Comparison of ENCODE assay signal across 9 cellular contexts in the genomic region with DNA sequence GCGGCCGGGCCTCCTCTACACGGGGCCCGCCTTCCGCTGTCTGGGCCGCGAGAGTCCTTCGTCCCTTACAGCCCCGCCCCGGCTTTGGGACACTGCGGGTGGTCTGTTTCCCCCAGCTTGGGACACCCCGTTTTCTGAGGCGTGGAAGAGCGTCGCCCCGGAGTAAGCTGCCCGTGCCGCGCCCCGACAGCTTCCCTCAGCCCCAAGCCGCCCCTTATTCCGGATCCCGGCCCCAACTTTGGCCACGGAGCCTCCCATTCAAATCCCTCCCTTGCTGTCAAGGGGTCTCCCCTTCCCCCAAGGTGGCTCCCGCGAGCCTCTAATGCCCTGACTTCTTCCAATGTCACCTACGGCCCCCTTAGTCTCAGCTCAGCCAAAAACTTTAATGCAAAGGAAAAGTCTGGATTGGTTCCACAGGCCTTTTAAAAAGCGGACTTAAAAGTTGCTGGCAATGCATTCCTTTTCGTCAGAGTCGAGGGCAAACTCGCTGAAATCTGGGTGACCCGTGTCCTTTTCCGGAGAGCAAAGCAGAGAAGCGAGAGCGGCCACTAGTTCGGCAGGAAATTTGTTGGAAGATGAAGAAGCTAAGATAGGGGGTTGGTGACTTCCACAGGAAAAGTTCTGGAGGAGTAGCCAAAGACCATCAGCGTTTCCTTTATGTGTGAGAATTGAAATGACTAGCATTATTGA. TPM values are rescaled to one million over a fixed set of nuclear protein-coding genes. Genes with fewer than 3 reads are reported as not detected.
DNase-seq lines count a peak whose midpoint lies in the region; ATAC-seq and TF ChIP-seq lines count a peak whose summit lies in the region.
"Had no signal": no experiment of that assay in that cellular context is flagged by ENCODE, and none has a peak within 500 bp of the region (broad histone marks: within the 10 kb centered on the region; RNA-seq: fewer than 3 reads in every experiment).

No MANE protein-coding gene starts in this region.

- peak; percentile 10 for ATAC-seq in HG03442 (IDR thresholded peaks at IDR 0.05; ENCODE audit: unreplicated experiment)
- ATAC-seq in activated naive CD8-positive, alpha-beta T cell treated with anti-CD3 and anti-CD28 coated beads, Interleukin-2, amount 10 ng/mL, durations not matched to agents 7 days and 5 days (ENCODE audit: low read depth), result peak; percentile 1
- ATAC-seq in GM18517 (IDR thresholded peaks at IDR 0.05; ENCODE audit: unreplicated experiment), result no peak
- ATAC-seq in GM18867 (IDR thresholded peaks at IDR 0.05; ENCODE audit: unreplicated experiment), result no peak

- H3K9me3 ChIP-seq in DOHH2 (ENCODE audit: control insufficient read depth, insufficient read depth, low read length) (no peaks in the 10 kb centered on the region), right atrium auricular region (no peaks in the 10 kb centered on the region)

- POLR2A ChIA-PET in activated naive CD8-positive, alpha-beta T cell treated with anti-CD3 and anti-CD28 coated beads, Interleukin-2, amount 10 ng/mL, durations not matched to agents 7 days and 5 days (lab: Charles Lee), result interaction anchor here (0.6 to 1.2 kb wide), 3 partner anchors 20 to 472 kb away, joined by 4 to 7 read pairs (median 5); partner anchors contain the start of gene EXOSC2

- H3K27me3 ChIP-seq in DOHH2 (ENCODE audit: control insufficient read depth, low read length) (no peaks in the 10 kb centered on the region), right atrium auricular region (no peaks in the 10 kb centered on the region)

- H3K4me1 ChIP-seq in DOHH2 (ENCODE audit: control insufficient read depth, low read length) (peaks cover 30% of the 10 kb centered on the region), right atrium auricular region (peaks cover 0 to 34% of the 10 kb centered on the region in 2 donors)

- H3K4me2 ChIP-seq in DOHH2 (ENCODE audit: low read length), result peak overlapping the region; percentile 91

- no peaks in the 10 kb centered on the region for H3K36me3 Mint-ChIP-seq in activated naive CD8-positive, alpha-beta T cell treated with anti-CD3 and anti-CD28 coated beads, Interleukin-2, amount 10 ng/mL, durations not matched to agents 7 days and 5 days

- no peak for TF ChIP-seq CTCF in DOHH2 (IDR thresholded peaks at IDR 0.05; ENCODE audit: low read depth, low read length, poor library complexity, severe bottlenecking)
- no peak for TF ChIP-seq CTCF in right atrium auricular region (IDR thresholded peaks at IDR 0.05)
- TF ChIP-seq CTCF in retinal pigment epithelial cell (conservative IDR thresholded peaks at IDR 0.05; ENCODE audit: low read depth, low read length), result no peak

- peaks cover 17% of the 10 kb centered on the region for H3F3A ChIP-seq in DOHH2 (ENCODE audit: control insufficient read depth, insufficient read depth)

- H3K4me3 ChIP-seq in DOHH2 (ENCODE audit: low read length) (peak overlapping the region; percentile 96), right atrium auricular region (peak overlapping the region; percentile 95), retinal pigment epithelial cell (ENCODE audit: low read length) (peak overlapping the region; percentile 84)

- H3K4me1 Mint-ChIP-seq in activated naive CD8-positive, alpha-beta T cell treated with anti-CD3 and anti-CD28 coated beads, Interleukin-2, amount 10 ng/mL, durations not matched to agents 7 days and 5 days, result peaks cover 29% of the 10 kb centered on the region

- H3K79me2 ChIP-seq in DOHH2 (ENCODE audit: control insufficient read depth, low read length), result peaks cover 52% of the 10 kb centered on the region

- no peaks in the 10 kb centered on the region for H3K36me3 ChIP-seq in DOHH2 (ENCODE audit: control insufficient read depth, low read length)
- no peaks in the 10 kb centered on the region for H3K36me3 ChIP-seq in right atrium auricular region

- H4K20me1 ChIP-seq in DOHH2 (ENCODE audit: control insufficient read depth, insufficient read depth, low read depth, low read length), result peaks cover 5% of the 10 kb centered on the region; the same call in 1 of the 2 replicates

- H3K27me3 Mint-ChIP-seq in activated naive CD8-positive, alpha-beta T cell treated with anti-CD3 and anti-CD28 coated beads, Interleukin-2, amount 10 ng/mL, durations not matched to agents 7 days and 5 days, result peaks cover 2% of the 10 kb centered on the region

- H3K27ac Mint-ChIP-seq in activated naive CD8-positive, alpha-beta T cell treated with anti-CD3 and anti-CD28 coated beads, Interleukin-2, amount 10 ng/mL, durations not matched to agents 7 days and 5 days, result peak overlapping the region; percentile 94

- no peaks in the 10 kb centered on the region for H3K9me3 Mint-ChIP-seq in activated naive CD8-positive, alpha-beta T cell treated with anti-CD3 and anti-CD28 coated beads, Interleukin-2, amount 10 ng/mL, durations not matched to agents 7 days and 5 days

- no peak for DNase-seq in activated naive CD8-positive, alpha-beta T cell treated with anti-CD3 and anti-CD28 coated beads, Interleukin-2, amount 10 ng/mL, durations not matched to agents 7 days and 5 days
- DNase-seq in right atrium auricular region (ENCODE audit: low spot score) (peak; percentile 73), retinal pigment epithelial cell (ENCODE audit: low read depth) (no peak)
- DNase-seq in central memory CD4-positive, alpha-beta T cell, result no peak

- H3K27ac ChIP-seq in DOHH2 (ENCODE audit: low read depth, low read length) (peak overlapping the region; percentile 73), right atrium auricular region (peak overlapping the region; percentile 95 to 98)

- H3K9me2 ChIP-seq in DOHH2 (replicated peaks; ENCODE audit: control insufficient read depth, low read length), result no peaks in the 10 kb centered on the region

- H3K4me3 Mint-ChIP-seq in activated naive CD8-positive, alpha-beta T cell treated with anti-CD3 and anti-CD28 coated beads, Interleukin-2, amount 10 ng/mL, durations not matched to agents 7 days and 5 days, result peak overlapping the region; percentile 87

RNA-seq across cellular contexts. Expression of gene EXOSC2, which starts 19.9 kb away (rescaled TPM):
- 10 to 100 TPM; 57.2 to 58.8 TPM for total RNA-seq in activated naive CD8-positive, alpha-beta T cell treated with anti-CD3 and anti-CD28 coated beads, Interleukin-2, amount 10 ng/mL, durations not matched to agents 7 days and 5 days
- 10 to 100 TPM in 1 of 2 donors, 1 to 10 TPM in 1; 7.3 to 15.9 TPM for total RNA-seq in right atrium auricular region

RNA-seq across cellular contexts. Expression of gene PRDM12, which starts 49.0 kb away (rescaled TPM):
- under 1 TPM in 1 of 2 experiments, not detected in 1; 0.17 TPM for total RNA-seq in activated naive CD8-positive, alpha-beta T cell treated with anti-CD3 and anti-CD28 coated beads, Interleukin-2, amount 10 ng/mL, durations not matched to agents 7 days and 5 days
- not detected for total RNA-seq in right atrium auricular region
- total RNA-seq: T-helper 1 cell treated with Interleukin-12 subunit alpha and Interleukin-12 subunit beta and Interleukin-4 antibody, amounts not matched to agents 30 ng/mL and 1 ng/mL, for 36 hours had no signal

Comparison
In these comparisons a context has a peak if more than half of its experiments do, and no peak if none do; other contexts are left out.
1. ATAC-seq: peak in HG03442 (single experiment) and activated naive CD8-positive, alpha-beta T cell treated with anti-CD3 and anti-CD28 coated beads, Interleukin-2, amount 10 ng/mL, durations not matched to agents 7 days and 5 days (single experiment); none in GM18517 (single experiment) and GM18867 (single experiment).
2. Peak in every context shown above with its lines, with median percentiles within 50 percentile points of each other: H3K4me3 ChIP-seq.